Comparison of ENCODE assay signal across 1 cellular context in the genomic region with DNA sequence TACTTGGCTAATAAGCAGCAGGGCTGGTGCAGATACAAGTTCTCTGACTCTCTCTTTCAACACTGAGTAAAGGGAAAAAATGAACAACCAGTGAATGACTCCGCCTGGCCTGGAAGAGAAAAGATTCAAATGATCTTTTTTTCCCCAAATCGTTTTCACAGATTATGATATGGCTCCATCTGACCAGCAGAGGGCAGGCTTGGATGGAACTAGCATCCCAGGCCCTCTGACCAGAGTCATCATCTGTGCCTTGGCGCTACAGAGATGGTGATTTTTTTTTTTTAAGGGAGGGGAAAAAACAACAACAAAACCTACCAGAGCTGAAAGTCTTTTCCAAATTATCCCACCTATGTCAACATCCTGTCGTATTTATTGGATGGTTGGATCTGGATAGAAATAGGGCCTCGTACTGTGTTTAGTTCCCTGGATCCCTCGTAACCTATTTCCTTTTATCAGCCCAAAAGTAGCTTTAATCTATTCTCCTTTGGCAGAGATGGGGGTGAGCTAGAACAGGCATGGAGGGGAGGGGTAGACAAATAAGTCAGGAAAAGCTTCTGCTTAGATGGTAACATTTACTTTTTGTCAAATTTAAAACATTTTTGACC.
TF ChIP-seq lines count a peak whose summit lies in the region.

No MANE protein-coding gene starts in this region.

TF ChIP-seq in K562, 482 proteins besides CTCF, POLR2A, EP300 and RAD21 (continued from another document and continues in another):
- TF ChIP-seq CREBBP (IDR thresholded peaks at IDR 0.05; ENCODE audit: low read depth, low read length): no peak
- no peak for TF ChIP-seq ZNF57 (CRISPR knock-in tag; IDR thresholded peaks at IDR 0.05)
- TF ChIP-seq, protein P1, sequence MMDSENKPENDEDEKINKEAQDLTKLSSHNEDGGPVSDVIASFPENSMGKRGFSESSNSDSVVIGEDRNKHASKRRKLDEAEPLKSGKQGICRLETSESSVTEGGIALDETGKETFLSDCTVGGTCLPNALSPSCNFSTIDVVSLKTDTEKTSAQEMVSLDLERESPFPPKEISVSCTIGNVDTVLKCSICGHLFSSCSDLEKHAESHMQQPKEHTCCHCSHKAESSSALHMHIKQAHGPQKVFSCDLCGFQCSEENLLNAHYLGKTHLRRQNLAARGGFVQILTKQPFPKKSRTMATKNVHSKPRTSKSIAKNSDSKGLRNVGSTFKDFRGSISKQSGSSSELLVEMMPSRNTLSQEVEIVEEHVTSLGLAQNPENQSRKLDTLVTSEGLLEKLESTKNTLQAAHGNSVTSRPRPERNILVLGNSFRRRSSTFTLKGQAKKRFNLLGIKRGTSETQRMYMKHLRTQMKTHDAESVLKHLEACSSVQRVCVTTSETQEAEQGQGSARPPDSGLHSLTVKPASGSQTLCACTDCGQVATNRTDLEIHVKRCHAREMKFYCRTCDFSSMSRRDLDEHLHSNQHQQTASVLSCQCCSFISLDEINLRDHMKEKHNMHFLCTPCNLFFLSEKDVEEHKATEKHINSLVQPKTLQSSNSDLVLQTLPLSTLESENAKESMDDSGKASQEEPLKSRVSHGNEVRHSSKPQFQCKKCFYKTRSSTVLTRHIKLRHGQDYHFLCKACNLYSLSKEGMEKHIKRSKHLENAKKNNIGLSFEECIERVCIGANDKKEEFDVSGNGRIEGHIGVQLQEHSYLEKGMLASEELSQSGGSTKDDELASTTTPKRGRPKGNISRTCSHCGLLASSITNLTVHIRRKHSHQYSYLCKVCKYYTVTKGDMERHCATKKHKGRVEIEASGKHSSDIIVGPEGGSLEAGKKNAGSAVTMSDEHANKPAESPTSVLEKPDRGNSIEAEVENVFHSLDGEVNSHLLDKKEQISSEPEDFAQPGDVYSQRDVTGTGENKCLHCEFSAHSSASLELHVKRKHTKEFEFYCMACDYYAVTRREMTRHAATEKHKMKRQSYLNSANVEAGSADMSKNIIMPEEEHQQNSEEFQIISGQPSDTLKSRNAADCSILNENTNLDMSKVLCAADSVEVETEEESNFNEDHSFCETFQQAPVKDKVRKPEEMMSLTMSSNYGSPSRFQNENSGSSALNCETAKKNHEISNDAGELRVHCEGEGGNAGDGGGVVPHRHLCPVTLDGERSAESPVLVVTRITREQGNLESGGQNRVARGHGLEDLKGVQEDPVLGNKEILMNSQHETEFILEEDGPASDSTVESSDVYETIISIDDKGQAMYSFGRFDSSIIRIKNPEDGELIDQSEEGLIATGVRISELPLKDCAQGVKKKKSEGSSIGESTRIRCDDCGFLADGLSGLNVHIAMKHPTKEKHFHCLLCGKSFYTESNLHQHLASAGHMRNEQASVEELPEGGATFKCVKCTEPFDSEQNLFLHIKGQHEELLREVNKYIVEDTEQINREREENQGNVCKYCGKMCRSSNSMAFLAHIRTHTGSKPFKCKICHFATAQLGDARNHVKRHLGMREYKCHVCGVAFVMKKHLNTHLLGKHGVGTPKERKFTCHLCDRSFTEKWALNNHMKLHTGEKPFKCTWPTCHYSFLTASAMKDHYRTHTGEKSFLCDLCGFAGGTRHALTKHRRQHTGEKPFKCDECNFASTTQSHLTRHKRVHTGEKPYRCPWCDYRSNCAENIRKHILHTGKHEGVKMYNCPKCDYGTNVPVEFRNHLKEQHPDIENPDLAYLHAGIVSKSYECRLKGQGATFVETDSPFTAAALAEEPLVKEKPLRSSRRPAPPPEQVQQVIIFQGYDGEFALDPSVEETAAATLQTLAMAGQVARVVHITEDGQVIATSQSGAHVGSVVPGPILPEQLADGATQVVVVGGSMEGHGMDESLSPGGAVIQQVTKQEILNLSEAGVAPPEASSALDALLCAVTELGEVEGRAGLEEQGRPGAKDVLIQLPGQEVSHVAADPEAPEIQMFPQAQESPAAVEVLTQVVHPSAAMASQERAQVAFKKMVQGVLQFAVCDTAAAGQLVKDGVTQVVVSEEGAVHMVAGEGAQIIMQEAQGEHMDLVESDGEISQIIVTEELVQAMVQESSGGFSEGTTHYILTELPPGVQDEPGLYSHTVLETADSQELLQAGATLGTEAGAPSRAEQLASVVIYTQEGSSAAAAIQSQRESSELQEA (IDR thresholded peaks at IDR 0.05; ENCODE audit: low read depth): no peak
- no peak for TF ChIP-seq ZNF23 (CRISPR knock-in tag; IDR thresholded peaks at IDR 0.05)
- TF ChIP-seq VEZF1 (CRISPR knock-in tag; IDR thresholded peaks at IDR 0.05): no peak
- no peak for TF ChIP-seq TSHZ1 (CRISPR knock-in tag; IDR thresholded peaks at IDR 0.05)
- TF ChIP-seq PHTF2 (CRISPR knock-in tag; IDR thresholded peaks at IDR 0.05): no peak
- no peak for TF ChIP-seq HOMEZ (CRISPR knock-in tag; IDR thresholded peaks at IDR 0.05)
- TF ChIP-seq ZC3H4 (CRISPR knock-in tag; IDR thresholded peaks at IDR 0.05; ENCODE audit: borderline replicate concordance): no peak
- TF ChIP-seq NR1H2 (CRISPR knock-in tag; IDR thresholded peaks at IDR 0.05): no peak
- no peak for TF ChIP-seq SNRNP70 (optimal IDR thresholded peaks at IDR 0.05; ENCODE audit: low read depth, low read length)
- TF ChIP-seq GABPA (tag; conservative IDR thresholded peaks at IDR 0.05; ENCODE audit: low read depth): no peak
- no peak for TF ChIP-seq ZNF449 (CRISPR knock-in tag; IDR thresholded peaks at IDR 0.05)
- TF ChIP-seq ZNF79 (CRISPR knock-in tag; IDR thresholded peaks at IDR 0.05; ENCODE audit: low read depth): no peak
- no peak for TF ChIP-seq POLR3G (IDR thresholded peaks at IDR 0.05; ENCODE audit: extremely low read depth, insufficient read length, insufficient replicate concordance)
- no peak for TF ChIP-seq SMARCE1 (IDR thresholded peaks at IDR 0.05)
- no peak for TF ChIP-seq ZHX1 (conservative IDR thresholded peaks at IDR 0.05; ENCODE audit: low read length)
- TF ChIP-seq, protein P2, sequence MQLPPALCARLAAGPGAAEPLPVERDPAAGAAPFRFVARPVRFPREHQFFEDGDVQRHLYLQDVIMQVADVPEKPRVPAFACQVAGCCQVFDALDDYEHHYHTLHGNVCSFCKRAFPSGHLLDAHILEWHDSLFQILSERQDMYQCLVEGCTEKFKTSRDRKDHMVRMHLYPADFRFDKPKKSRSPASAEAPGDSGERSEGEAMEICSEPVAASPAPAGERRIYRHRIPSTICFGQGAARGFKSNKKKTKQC (CRISPR knock-in tag; IDR thresholded peaks at IDR 0.05): no peak
- TF ChIP-seq NR2C2 (CRISPR knock-in tag; IDR thresholded peaks at IDR 0.05): no peak
- TF ChIP-seq NR2C2 (tag; IDR thresholded peaks at IDR 0.05): no peak
- no peak for TF ChIP-seq ZSCAN32 (CRISPR knock-in tag; IDR thresholded peaks at IDR 0.05)
- no peak for TF ChIP-seq UBTF (IDR thresholded peaks at IDR 0.05; ENCODE audit: borderline replicate concordance in 1 of 2, low read depth in 2 of 2, low read length in 2 of 2)
- no peak for TF ChIP-seq ZNF589 (CRISPR knock-in tag; IDR thresholded peaks at IDR 0.05; ENCODE audit: low read depth)
- no peak for TF ChIP-seq CHAMP1 (IDR thresholded peaks at IDR 0.05)
- TF ChIP-seq MTA2 (IDR thresholded peaks at IDR 0.05; ENCODE audit: low read depth): no peak
